Comparison of ENCODE assay signal across 34 cellular contexts in genomic region chr18:60812921-60813320, GRCh38.
"Had no signal": no experiment of that assay in that cellular context is flagged by ENCODE, and none has a peak within 500 bp of the region (broad histone marks: within the 10 kb centered on the region; RNA-seq: fewer than 3 reads in every experiment).

No MANE protein-coding gene starts in this region.

- DNase-seq: activated B cell treated with CpG ODN at 0.5 μM for 24 hours; activated CD4-positive, alpha-beta memory T cell treated with anti-CD3 and anti-CD28 coated beads for 36 hours; activated CD4-positive, alpha-beta T cell treated with anti-CD3 and anti-CD28 coated beads for 4 hours; activated CD4-positive, alpha-beta T cell treated with anti-CD3 and anti-CD28 coated beads, Interleukin-2, amount 10 ng/mL, durations not matched to agents 24 days and 14 days; activated CD4-positive, alpha-beta T cell treated with anti-CD3 and anti-CD28 coated beads, Interleukin-2, amount 50 U/mL, for 1 hour; activated CD4-positive, alpha-beta T cell treated with anti-CD3 and anti-CD28 coated beads, Interleukin-2, amount 50 U/mL, for 4 hours; activated CD4-positive, CD25-positive, alpha-beta regulatory T cell treated with anti-CD3 and anti-CD28 coated beads, Interleukin-2, amount 50 U/mL, for 72 hours; activated CD8-positive, alpha-beta memory T cell treated with anti-CD3 and anti-CD28 coated beads, Interleukin-2, amount 50 U/mL, for 4 hours; activated CD8-positive, alpha-beta T cell treated with anti-CD3 and anti-CD28 coated beads for 36 hours; activated effector memory CD4-positive, alpha-beta T cell treated with anti-CD3 and anti-CD28 coated beads, Interleukin-2, amount 50 U/mL, for 16 hours; activated naive CD4-positive, alpha-beta T cell treated with anti-CD3 and anti-CD28 coated beads, Interleukin-2, amount 10 ng/mL, durations not matched to agents 7 days and 5 days; activated naive CD4-positive, alpha-beta T cell treated with Interleukin-2 at 50 U/mL for 16 hours; activated naive CD8-positive, alpha-beta T cell treated with anti-CD3 and anti-CD28 coated beads, Interleukin-2, amount 10 ng/mL, durations not matched to agents 7 days and 5 days; activated naive CD8-positive, alpha-beta T cell treated with anti-CD3 and anti-CD28 coated beads, Interleukin-2, amount 50 U/mL, for 24 hours; activated T-cell treated with anti-CD3 and anti-CD28 coated beads for 4 hours; activated T-cell treated with anti-CD3 and anti-CD28 coated beads, Interleukin-2, amount 50 U/mL, for 1 hour; activated T-cell treated with anti-CD3 and anti-CD28 coated beads, Interleukin-2, amount 50 U/mL, for 4 hours; activated T-cell treated with anti-CD3 and anti-CD28 coated beads, Interleukin-2, amount 50 U/mL, for 72 hours; adrenal gland; amniotic stem cell; aorta; body of pancreas; brain microvascular endothelial cell; central memory CD4-positive, alpha-beta T cell; T-helper 1 cell; T-helper 2 cell; T-helper 9 cell had no signal

- H3K36me3 Mint-ChIP-seq: activated CD4-positive, alpha-beta memory T cell treated with anti-CD3 and anti-CD28 coated beads for 36 hours; activated naive CD4-positive, alpha-beta T cell treated with anti-CD3 and anti-CD28 coated beads, Interleukin-2, amount 10 ng/mL, durations not matched to agents 7 days and 5 days; activated naive CD4-positive, alpha-beta T cell treated with anti-CD3 and anti-CD28 coated beads, Interleukin-2, amount 50 U/mL, for 24 hours; activated naive CD8-positive, alpha-beta T cell; activated naive CD8-positive, alpha-beta T cell treated with anti-CD3 and anti-CD28 coated beads, Interleukin-2, amount 10 ng/mL, durations not matched to agents 7 days and 5 days had no signal

- H3K27me3 Mint-ChIP-seq: activated B cell treated with CpG ODN at 0.5 μM for 24 hours; activated CD4-positive, alpha-beta memory T cell treated with anti-CD3 and anti-CD28 coated beads for 36 hours; activated CD4-positive, alpha-beta T cell treated with anti-CD3 and anti-CD28 coated beads, Interleukin-2, amount 10 ng/mL, durations not matched to agents 24 days and 14 days; activated CD8-positive, alpha-beta T cell treated with anti-CD3 and anti-CD28 coated beads for 36 hours; activated naive CD4-positive, alpha-beta T cell treated with anti-CD3 and anti-CD28 coated beads, Interleukin-2, amount 10 ng/mL, durations not matched to agents 7 days and 5 days; activated naive CD4-positive, alpha-beta T cell treated with anti-CD3 and anti-CD28 coated beads, Interleukin-2, amount 50 U/mL, for 24 hours; activated naive CD8-positive, alpha-beta T cell; activated naive CD8-positive, alpha-beta T cell treated with anti-CD3 and anti-CD28 coated beads, Interleukin-2, amount 10 ng/mL, durations not matched to agents 7 days and 5 days; activated naive CD8-positive, alpha-beta T cell treated with anti-CD3 and anti-CD28 coated beads, Interleukin-2, amount 50 U/mL, for 24 hours; activated T-helper 17 cell treated with anti-CD3 and anti-CD28 coated beads, Interleukin-2, amount 50 U/mL, for 72 hours had no signal

- H3K4me1 Mint-ChIP-seq: activated B cell treated with CpG ODN at 0.5 μM for 24 hours; activated CD4-positive, alpha-beta T cell treated with anti-CD3 and anti-CD28 coated beads, Interleukin-2, amount 10 ng/mL, durations not matched to agents 24 days and 14 days; activated naive CD4-positive, alpha-beta T cell treated with anti-CD3 and anti-CD28 coated beads, Interleukin-2, amount 10 ng/mL, durations not matched to agents 7 days and 5 days; activated naive CD4-positive, alpha-beta T cell treated with anti-CD3 and anti-CD28 coated beads, Interleukin-2, amount 50 U/mL, for 24 hours; activated naive CD8-positive, alpha-beta T cell treated with anti-CD3 and anti-CD28 coated beads, Interleukin-2, amount 10 ng/mL, durations not matched to agents 7 days and 5 days; activated naive CD8-positive, alpha-beta T cell treated with anti-CD3 and anti-CD28 coated beads, Interleukin-2, amount 50 U/mL, for 24 hours; activated T-helper 17 cell treated with anti-CD3 and anti-CD28 coated beads, Interleukin-2, amount 50 U/mL, for 72 hours had no signal

- H3K9me3 Mint-ChIP-seq: activated B cell treated with CpG ODN at 0.5 μM for 24 hours; activated CD4-positive, alpha-beta T cell treated with anti-CD3 and anti-CD28 coated beads, Interleukin-2, amount 10 ng/mL, durations not matched to agents 24 days and 14 days; activated naive CD4-positive, alpha-beta T cell treated with anti-CD3 and anti-CD28 coated beads, Interleukin-2, amount 10 ng/mL, durations not matched to agents 7 days and 5 days; activated T-helper 1 cell treated with anti-CD3 and anti-CD28 coated beads, Interleukin-12 subunit alpha, Interleukin-12 subunit beta, Interleukin-2, Interleukin-4 antibody, amounts not matched to agents 30 ng/mL and 10 ng/mL and 1 ng/mL, durations not matched to agents 14 hours and 24 hours and 36 hours; T-helper 1 cell treated with Interleukin-12 subunit alpha and Interleukin-12 subunit beta and Interleukin-4 antibody, amounts not matched to agents 30 μg/mL and 1 μg/mL, for 36 hours had no signal

- H3K27ac Mint-ChIP-seq: activated B cell treated with CpG ODN at 0.5 μM for 24 hours; activated CD4-positive, alpha-beta memory T cell treated with anti-CD3 and anti-CD28 coated beads for 36 hours; activated CD4-positive, alpha-beta T cell treated with anti-CD3 and anti-CD28 coated beads, Interleukin-2, amount 10 ng/mL, durations not matched to agents 24 days and 14 days; activated CD8-positive, alpha-beta T cell treated with anti-CD3 and anti-CD28 coated beads for 36 hours; activated naive CD4-positive, alpha-beta T cell treated with anti-CD3 and anti-CD28 coated beads, Interleukin-2, amount 10 ng/mL, durations not matched to agents 7 days and 5 days; activated naive CD4-positive, alpha-beta T cell treated with anti-CD3 and anti-CD28 coated beads, Interleukin-2, amount 50 U/mL, for 24 hours; activated naive CD8-positive, alpha-beta T cell; activated naive CD8-positive, alpha-beta T cell treated with anti-CD3 and anti-CD28 coated beads, Interleukin-2, amount 10 ng/mL, durations not matched to agents 7 days and 5 days; activated naive CD8-positive, alpha-beta T cell treated with anti-CD3 and anti-CD28 coated beads, Interleukin-2, amount 50 U/mL, for 24 hours; activated T-cell treated with anti-CD3 and anti-CD28 coated beads, Interleukin-2, amount 50 U/mL, for 72 hours; activated T-helper 1 cell treated with anti-CD3 and anti-CD28 coated beads, Interleukin-12 subunit alpha, Interleukin-12 subunit beta, Interleukin-2, Interleukin-4 antibody, amounts not matched to agents 30 ng/mL and 10 ng/mL and 1 ng/mL, durations not matched to agents 14 hours and 24 hours and 36 hours; activated T-helper 17 cell treated with anti-CD3 and anti-CD28 coated beads, Interleukin-2, amount 50 U/mL, for 72 hours; T-helper 1 cell treated with Interleukin-12 subunit alpha and Interleukin-12 subunit beta and Interleukin-4 antibody, amounts not matched to agents 30 μg/mL and 1 μg/mL, for 36 hours; T-helper 2 cell treated with Interferon-gamma antibody and Interleukin-4, amounts not matched to agents 5 μg/mL and 100 μg/mL, for 36 hours had no signal

- H3K36me3 ChIP-seq: adrenal gland, brain microvascular endothelial cell, breast epithelium had no signal

- H3K4me3 Mint-ChIP-seq: activated B cell treated with CpG ODN at 0.5 μM for 24 hours; activated CD4-positive, alpha-beta memory T cell treated with anti-CD3 and anti-CD28 coated beads for 36 hours; activated CD4-positive, alpha-beta T cell treated with anti-CD3 and anti-CD28 coated beads, Interleukin-2, amount 10 ng/mL, durations not matched to agents 24 days and 14 days; activated CD8-positive, alpha-beta T cell treated with anti-CD3 and anti-CD28 coated beads for 36 hours; activated naive CD4-positive, alpha-beta T cell treated with anti-CD3 and anti-CD28 coated beads, Interleukin-2, amount 10 ng/mL, durations not matched to agents 7 days and 5 days; activated naive CD4-positive, alpha-beta T cell treated with anti-CD3 and anti-CD28 coated beads, Interleukin-2, amount 50 U/mL, for 24 hours; activated naive CD8-positive, alpha-beta T cell; activated naive CD8-positive, alpha-beta T cell treated with anti-CD3 and anti-CD28 coated beads, Interleukin-2, amount 10 ng/mL, durations not matched to agents 7 days and 5 days; activated naive CD8-positive, alpha-beta T cell treated with anti-CD3 and anti-CD28 coated beads, Interleukin-2, amount 50 U/mL, for 24 hours; activated T-cell treated with anti-CD3 and anti-CD28 coated beads, Interleukin-2, amount 50 U/mL, for 4 hours; activated T-cell treated with anti-CD3 and anti-CD28 coated beads, Interleukin-2, amount 50 U/mL, for 72 hours; activated T-helper 1 cell treated with anti-CD3 and anti-CD28 coated beads, Interleukin-12 subunit alpha, Interleukin-12 subunit beta, Interleukin-2, Interleukin-4 antibody, amounts not matched to agents 30 ng/mL and 10 ng/mL and 1 ng/mL, durations not matched to agents 14 hours and 24 hours and 36 hours; activated T-helper 17 cell treated with anti-CD3 and anti-CD28 coated beads, Interleukin-2, amount 50 U/mL, for 72 hours; T-helper 1 cell treated with Interleukin-12 subunit alpha and Interleukin-12 subunit beta and Interleukin-4 antibody, amounts not matched to agents 30 μg/mL and 1 μg/mL, for 36 hours; T-helper 2 cell treated with Interferon-gamma antibody and Interleukin-4, amounts not matched to agents 5 μg/mL and 100 μg/mL, for 36 hours had no signal

- H3K9me3 ChIP-seq: adrenal gland, body of pancreas, breast epithelium had no signal

- H3K4me1 ChIP-seq: adrenal gland, body of pancreas, breast epithelium had no signal

- H3K4me3 ChIP-seq: adrenal gland, body of pancreas, breast epithelium had no signal

- ATAC-seq: activated CD8-positive, alpha-beta T cell treated with anti-CD3 and anti-CD28 coated beads for 36 hours; activated naive CD8-positive, alpha-beta T cell treated with anti-CD3 and anti-CD28 coated beads, Interleukin-2, amount 50 U/mL, for 24 hours; activated T-cell treated with anti-CD3 and anti-CD28 coated beads, Interleukin-2, amount 50 U/mL, for 4 hours; activated T-cell treated with anti-CD3 and anti-CD28 coated beads, Interleukin-2, amount 50 U/mL, for 72 hours; activated T-helper 17 cell treated with anti-CD3 and anti-CD28 coated beads, Interleukin-2, amount 50 U/mL, for 72 hours; body of pancreas had no signal

- H3K27me3 ChIP-seq: adrenal gland, body of pancreas, brain microvascular endothelial cell, breast epithelium had no signal
